Comparison of ENCODE assay signal across 9 cellular contexts in the genomic region with DNA sequence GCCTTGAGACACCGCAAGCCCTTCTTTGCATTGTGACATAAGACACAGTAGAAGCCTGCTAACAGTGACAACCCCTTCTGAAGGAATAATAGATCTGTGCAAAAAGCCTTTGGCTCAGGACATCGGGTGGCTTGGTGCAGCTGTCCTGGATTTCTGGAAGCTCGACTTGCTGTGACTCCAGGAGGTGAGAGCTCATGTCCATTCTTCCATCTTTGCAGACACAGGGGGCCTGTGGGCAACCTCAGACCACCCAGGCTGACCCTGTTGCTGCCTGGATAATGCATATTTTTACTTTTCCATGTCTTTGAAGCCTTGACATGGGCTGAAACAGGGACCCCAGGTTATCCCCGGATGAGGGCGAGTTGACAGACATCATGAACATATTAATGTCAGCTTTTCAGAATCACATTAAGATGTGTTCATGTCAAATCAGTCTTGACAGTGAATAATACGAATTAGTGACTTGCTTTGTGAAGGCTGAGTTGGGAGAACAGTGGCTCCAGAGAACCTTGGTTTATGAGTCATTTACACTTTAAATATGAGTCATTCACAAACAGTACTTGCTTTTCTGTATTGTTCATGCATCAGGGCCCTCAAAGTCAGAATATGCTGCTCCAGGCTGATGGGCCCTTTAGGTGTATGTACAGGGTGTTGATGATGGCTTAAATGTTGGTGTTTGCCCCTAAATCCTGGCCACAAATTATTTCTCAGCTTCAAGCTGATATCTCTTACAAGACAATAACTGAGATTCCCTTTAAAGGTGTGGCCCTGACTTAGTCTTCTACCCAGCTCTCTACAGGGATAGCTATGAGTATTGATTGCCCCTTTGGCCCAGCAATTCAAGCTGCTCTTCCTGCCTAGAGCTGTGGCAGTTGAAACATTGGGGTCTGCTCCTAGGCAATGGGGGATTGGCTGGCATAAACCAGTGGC.
DNase-seq lines count a peak whose midpoint lies in the region; ATAC-seq lines count a peak whose summit lies in the region.
"Had no signal": no experiment of that assay in that cellular context is flagged by ENCODE, and none has a peak within 500 bp of the region (broad histone marks: within the 10 kb centered on the region; RNA-seq: fewer than 3 reads in every experiment).

No MANE protein-coding gene starts in this region.

- DNase-seq in SK-MEL-5 (ENCODE audit: low read depth, low spot score) (peak; percentile 56), DMS 273 treated with DMSO at 0.1 percent for 48 hours (lab: John Stamatoyannopoulos, UW) (no peak), AML-193 (lab: John Stamatoyannopoulos, UW) (no peak)

- H3K27me3 ChIP-seq in mucosa of rectum (ENCODE audit: control insufficient read depth in 2 of 2, insufficient read depth in 2 of 2, low read length in 2 of 2) = no peaks in the 10 kb centered on the region

- H3K36me3 ChIP-seq in mucosa of rectum (ENCODE audit: control insufficient read depth in 2 of 2, insufficient read depth in 2 of 2, low read length in 2 of 2) = no peaks in the 10 kb centered on the region

- H3K4me3 ChIP-seq in mucosa of rectum (ENCODE audit: low read length in 2 of 2) = no peak overlapping the region

- H3K9me3 ChIP-seq in mucosa of rectum (ENCODE audit: control insufficient read depth in 2 of 2, low read length in 2 of 2) = peaks cover 6 to 7% of the 10 kb centered on the region in 2 donors

- H3K9ac ChIP-seq in mucosa of rectum (ENCODE audit: low read depth in 1 of 2, low read length in 2 of 2) = peak overlapping the region in 1 of 2 donors; percentile 9
- H3K9ac ChIP-seq: KMS-11 had no signal

- peak overlapping the region; percentile 11 to 49 for H3K27ac ChIP-seq in mucosa of rectum (ENCODE audit: low read depth in 2 of 2, low read length in 2 of 2)
- H3K27ac ChIP-seq: KMS-11 had no signal

- peaks cover 11 to 13% of the 10 kb centered on the region in 2 donors for H3K4me1 ChIP-seq in mucosa of rectum (ENCODE audit: control insufficient read depth in 2 of 2, insufficient read depth in 2 of 2, low read length in 2 of 2)

- in situ Hi-C loops in SK-MEL-5 (cut with HindIII; ENCODE audit: low pct_unique_long_range_greater_than_20kb, low sequenced_read_pairs) = no loop called here

- ATAC-seq in GM18511 (IDR thresholded peaks at IDR 0.05; ENCODE audit: unreplicated experiment) (peak; percentile 93), HG02759 (IDR thresholded peaks at IDR 0.05; ENCODE audit: unreplicated experiment) (peak; percentile 90), HG03025 (IDR thresholded peaks at IDR 0.05; ENCODE audit: low FRiP score, unreplicated experiment) (no peak), HG03342 (IDR thresholded peaks at IDR 0.05; ENCODE audit: unreplicated experiment) (no peak)

Comparison
In these comparisons a context has a peak if more than half of its experiments do, and no peak if none do; other contexts are left out.
1. ATAC-seq: peak in GM18511 (single experiment) and HG02759 (single experiment); none in HG03025 (single experiment) and HG03342 (single experiment).